21 cellular contexts compared by ENCODE assay signal in genomic region chr5:3598725-3599282, GRCh38. TPM values are rescaled to one million over a fixed set of nuclear protein-coding genes. Genes with fewer than 3 reads are reported as not detected.
DNase-seq lines count a peak whose midpoint lies in the region; ATAC-seq and TF ChIP-seq lines count a peak whose summit lies in the region.
"Had no signal": no experiment of that assay in that cellular context is flagged by ENCODE, and none has a peak within 500 bp of the region (broad histone marks: within the 10 kb centered on the region; RNA-seq: fewer than 3 reads in every experiment).

No MANE protein-coding gene starts in this region.

- peaks cover 49% of the 10 kb centered on the region for H3K4me1 ChIP-seq in suprapubic skin
- peaks cover 0 to 73% (median 19%) of the 10 kb centered on the region in 4 donors for H3K4me1 ChIP-seq in tibial nerve

- peak overlapping the region; percentile 38 for H3K27ac Mint-ChIP-seq in activated naive CD4-positive, alpha-beta T cell treated with anti-CD3 and anti-CD28 coated beads, Interleukin-2, amount 10 ng/mL, durations not matched to agents 7 days and 5 days
- no peak overlapping the region for H3K27ac Mint-ChIP-seq in activated naive CD4-positive, alpha-beta T cell treated with anti-CD3 and anti-CD28 coated beads for 36 hours
- peak overlapping the region; percentile 93 for H3K27ac Mint-ChIP-seq in MCF 10A (ENCODE audit: low read depth, unreplicated experiment)
- no peak overlapping the region for H3K27ac Mint-ChIP-seq in activated T-cell treated with anti-CD3 and anti-CD28 coated beads, Interleukin-2, amount 50 U/mL, for 72 hours
- H3K27ac Mint-ChIP-seq: CD4-positive, CD25-positive, alpha-beta regulatory T cell had no signal

- TF ChIP-seq EP300 in suprapubic skin (IDR thresholded peaks at IDR 0.05) = no peak
- no peak for TF ChIP-seq EP300 in tibial nerve (IDR thresholded peaks at IDR 0.05)

- H3K4me3 Mint-ChIP-seq in activated naive CD4-positive, alpha-beta T cell treated with anti-CD3 and anti-CD28 coated beads, Interleukin-2, amount 10 ng/mL, durations not matched to agents 7 days and 5 days = no peak overlapping the region
- H3K4me3 Mint-ChIP-seq in activated naive CD4-positive, alpha-beta T cell treated with anti-CD3 and anti-CD28 coated beads for 36 hours = no peak overlapping the region
- peak overlapping the region; percentile 79 for H3K4me3 Mint-ChIP-seq in MCF 10A (ENCODE audit: unreplicated experiment)
- H3K4me3 Mint-ChIP-seq in activated T-cell treated with anti-CD3 and anti-CD28 coated beads, Interleukin-2, amount 50 U/mL, for 72 hours = no peak overlapping the region
- H3K4me3 Mint-ChIP-seq: CD4-positive, CD25-positive, alpha-beta regulatory T cell had no signal

- peaks cover 94% of the 10 kb centered on the region for H3K27me3 Mint-ChIP-seq in activated naive CD4-positive, alpha-beta T cell treated with anti-CD3 and anti-CD28 coated beads, Interleukin-2, amount 10 ng/mL, durations not matched to agents 7 days and 5 days
- H3K27me3 Mint-ChIP-seq in activated naive CD4-positive, alpha-beta T cell treated with anti-CD3 and anti-CD28 coated beads for 36 hours (ENCODE audit: low read depth) = peaks cover 70% of the 10 kb centered on the region
- no peaks in the 10 kb centered on the region for H3K27me3 Mint-ChIP-seq in MCF 10A (ENCODE audit: insufficient read depth, unreplicated experiment)
- H3K27me3 Mint-ChIP-seq in activated T-cell treated with anti-CD3 and anti-CD28 coated beads, Interleukin-2, amount 50 U/mL, for 72 hours (ENCODE audit: low read depth) = peaks cover 60% of the 10 kb centered on the region

- no peaks in the 10 kb centered on the region for H3K9me3 ChIP-seq in suprapubic skin
- H3K9me3 ChIP-seq in tibial nerve = no peaks in the 10 kb centered on the region
- H3K9me3 ChIP-seq: vagina had no signal

- intact Hi-C loops in activated naive CD4-positive, alpha-beta T cell treated with anti-CD3 and anti-CD28 coated beads for 36 hours (cut with micrococcal nuclease) = loop anchor here (5.0 kb wide), 2 partner anchors 857 to 1717 kb away; partner anchors contain the start of gene IRX4
- intact Hi-C loops in MCF 10A (cut with micrococcal nuclease) = loop anchor here (5.0 to 10.0 kb wide), 5 partner anchors 287 to 1266 kb away; no protein-coding TSS in a partner anchor

- TF ChIP-seq CTCF in MCF 10A (IDR thresholded peaks at IDR 0.05; ENCODE audit: unreplicated experiment) (no peak), suprapubic skin (IDR thresholded peaks at IDR 0.05) (no peak), tibial nerve (IDR thresholded peaks at IDR 0.05) (no peak)

- no peaks in the 10 kb centered on the region for H3K9me3 Mint-ChIP-seq in activated naive CD4-positive, alpha-beta T cell treated with anti-CD3 and anti-CD28 coated beads, Interleukin-2, amount 10 ng/mL, durations not matched to agents 7 days and 5 days
- no peaks in the 10 kb centered on the region for H3K9me3 Mint-ChIP-seq in activated naive CD4-positive, alpha-beta T cell treated with anti-CD3 and anti-CD28 coated beads for 36 hours
- peaks cover 6% of the 10 kb centered on the region for H3K9me3 Mint-ChIP-seq in MCF 10A (ENCODE audit: unreplicated experiment)
- peaks cover 0 to 3% of the 10 kb centered on the region in 2 donors for H3K9me3 Mint-ChIP-seq in activated T-cell treated with anti-CD3 and anti-CD28 coated beads, Interleukin-2, amount 50 U/mL, for 72 hours
- H3K9me3 Mint-ChIP-seq: activated T-helper 2 cell treated with anti-CD3 and anti-CD28 coated beads, Interferon-gamma antibody, Interleukin-2, Interleukin-4, amounts not matched to agents 10 μg/mL and 5 μg/mL and 100 μg/mL, durations not matched to agents 14 hours and 24 hours and 36 hours had no signal

- POLR2A ChIA-PET in MCF 10A (lab: Yijun Ruan, JAX) = interaction anchor here (0.6 to 4.1 kb wide), 11 partner anchors 42 to 1651 kb away, joined by 3 to 43 read pairs (median 4); partner anchors contain the start of gene IRX2

- H3K4me1 Mint-ChIP-seq in activated naive CD4-positive, alpha-beta T cell treated with anti-CD3 and anti-CD28 coated beads, Interleukin-2, amount 10 ng/mL, durations not matched to agents 7 days and 5 days = peaks cover 2% of the 10 kb centered on the region
- peaks cover 18% of the 10 kb centered on the region for H3K4me1 Mint-ChIP-seq in activated naive CD4-positive, alpha-beta T cell treated with anti-CD3 and anti-CD28 coated beads for 36 hours (ENCODE audit: low read depth)
- H3K4me1 Mint-ChIP-seq in MCF 10A (ENCODE audit: insufficient read depth, unreplicated experiment) = peaks cover 8% of the 10 kb centered on the region
- H3K4me1 Mint-ChIP-seq in activated T-cell treated with anti-CD3 and anti-CD28 coated beads, Interleukin-2, amount 50 U/mL, for 72 hours (ENCODE audit: low read depth) = peaks cover 6% of the 10 kb centered on the region

- peaks cover 76% of the 10 kb centered on the region for H3K27me3 ChIP-seq in suprapubic skin
- H3K27me3 ChIP-seq in tibial nerve = peaks cover 0 to 94% of the 10 kb centered on the region in 2 donors

- peak overlapping the region; percentile 60 for H3K4me3 ChIP-seq in suprapubic skin
- H3K4me3 ChIP-seq in tibial nerve = no peak overlapping the region
- H3K4me3 ChIP-seq: vagina had no signal

- DNase-seq in activated naive CD4-positive, alpha-beta T cell treated with anti-CD3 and anti-CD28 coated beads, Interleukin-2, amount 10 ng/mL, durations not matched to agents 7 days and 5 days = no peak
- no peak for DNase-seq in activated naive CD4-positive, alpha-beta T cell treated with anti-CD3 and anti-CD28 coated beads for 36 hours
- peak; percentile 8 for DNase-seq in MCF 10A (ENCODE audit: unreplicated experiment)
- peak; percentile 33 for DNase-seq in kidney tubule cell (ENCODE audit: low spot score)
- no peak for DNase-seq in suprapubic skin (ENCODE audit: low spot score in 2 of 2)
- DNase-seq in activated T-cell treated with anti-CD3 and anti-CD28 coated beads, Interleukin-2, amount 50 U/mL, for 72 hours = no peak
- no peak for DNase-seq in tibial nerve (ENCODE audit: low spot score in 2 of 2)
- DNase-seq: amniotic stem cell; CD4-positive, CD25-positive, alpha-beta regulatory T cell; cortex of kidney; DMS79; Kasumi-1; NCI-H1436; NCI-H2227 treated with DMSO at 0.1 percent for 48 hours; RPMI8226; stimulated activated naive CD8-positive, alpha-beta T cell treated with anti-CD3 and anti-CD28 coated beads, Interleukin-15, Interleukin-2, amounts not matched to agents 100 U/mL and 50 U/mL, for 24 hours had no signal

- CTCF ChIA-PET in activated naive CD4-positive, alpha-beta T cell treated with anti-CD3 and anti-CD28 coated beads, Interleukin-2, amount 10 ng/mL, durations not matched to agents 7 days and 5 days (lab: Charles Lee) = no interaction called here
- CTCF ChIA-PET in activated naive CD4-positive, alpha-beta T cell treated with anti-CD3 and anti-CD28 coated beads for 36 hours (lab: Charles Lee) = no interaction called here
- CTCF ChIA-PET in MCF 10A (lab: Yijun Ruan, JAX) = interaction anchor here (1.1 kb wide), 1 partner anchor 697 kb away, joined by 5 read pairs; no protein-coding TSS in a partner anchor

- ATAC-seq in activated T-cell treated with anti-CD3 and anti-CD28 coated beads, Interleukin-2, amount 50 U/mL, for 72 hours (replicated peaks in 1 of 2) = no peak
- no peak for ATAC-seq in GM19467 (IDR thresholded peaks at IDR 0.05; ENCODE audit: unreplicated experiment)
- ATAC-seq: esophagus mucosa; stimulated activated naive CD8-positive, alpha-beta T cell treated with anti-CD3 and anti-CD28 coated beads, Interleukin-15, Interleukin-2, amounts not matched to agents 100 U/mL and 50 U/mL, for 24 hours had no signal

- H3K36me3 Mint-ChIP-seq in activated naive CD4-positive, alpha-beta T cell treated with anti-CD3 and anti-CD28 coated beads, Interleukin-2, amount 10 ng/mL, durations not matched to agents 7 days and 5 days = peaks cover 7% of the 10 kb centered on the region
- peaks cover 2% of the 10 kb centered on the region for H3K36me3 Mint-ChIP-seq in activated naive CD4-positive, alpha-beta T cell treated with anti-CD3 and anti-CD28 coated beads for 36 hours (ENCODE audit: low read depth)
- H3K36me3 Mint-ChIP-seq in MCF 10A (ENCODE audit: insufficient read depth, unreplicated experiment) = peaks cover 22% of the 10 kb centered on the region
- peaks cover 7% of the 10 kb centered on the region in 2 donors for H3K36me3 Mint-ChIP-seq in activated T-cell treated with anti-CD3 and anti-CD28 coated beads, Interleukin-2, amount 50 U/mL, for 72 hours (ENCODE audit: insufficient read depth in 2 of 2)
- H3K36me3 Mint-ChIP-seq: CD4-positive, CD25-positive, alpha-beta regulatory T cell had no signal

- H3K36me3 ChIP-seq in suprapubic skin (peaks cover 2% of the 10 kb centered on the region), tibial nerve (no peaks in the 10 kb centered on the region)
- H3K36me3 ChIP-seq: vagina had no signal

- BruUV-seq in MCF 10A (replicated peaks; lab: Mats Ljungman, UMichigan) = no TSS peak

- H3K27ac ChIP-seq in suprapubic skin (peak overlapping the region; percentile 88), tibial nerve (no peak overlapping the region)
- H3K27ac ChIP-seq: vagina, VCaP had no signal

- no peak for TF ChIP-seq POLR2A in suprapubic skin (IDR thresholded peaks at IDR 0.05)
- TF ChIP-seq POLR2A in tibial nerve (IDR thresholded peaks at IDR 0.05) = no peak

- 51% methylated on average over 16 of the region's 16 CpGs for WGBS in suprapubic skin
- 17 to 25% methylated on average over 16 of the region's 16 CpGs for WGBS in tibial nerve, 2 donors

RNA-seq across cellular contexts. Expression of gene IRX1, which starts 3.2 kb away (rescaled TPM):
- total RNA-seq in activated naive CD4-positive, alpha-beta T cell treated with anti-CD3 and anti-CD28 coated beads for 36 hours = not detected
- 13.8 and 15.5 TPM in 2 replicates for total RNA-seq in MCF 10A (2022)
- total RNA-seq in suprapubic skin = 1 to 10 TPM; 4.2 to 7.9 (median 6.3) TPM
- not detected for total RNA-seq in activated T-cell treated with anti-CD3 and anti-CD28 coated beads, Interleukin-2, amount 50 U/mL, for 72 hours
- 1 to 10 TPM in 3 of 4 donors, under 1 TPM in 1; 0.30 to 3.1 (median 2.1) TPM for total RNA-seq in tibial nerve
- total RNA-seq: activated T-helper 2 cell treated with anti-CD3 and anti-CD28 coated beads, Interferon-gamma antibody, Interleukin-2, Interleukin-4, amounts not matched to agents 10 μg/mL and 5 μg/mL and 100 μg/mL, durations not matched to agents 14 hours and 24 hours and 36 hours; CD4-positive, CD25-positive, alpha-beta regulatory T cell; vagina had no signal

Comparison
In these comparisons a context has a peak if more than half of its experiments do, and no peak if none do; other contexts are left out.
1. H3K27ac Mint-ChIP-seq: peak in activated naive CD4-positive, alpha-beta T cell treated with anti-CD3 and anti-CD28 coated beads, Interleukin-2, amount 10 ng/mL, durations not matched to agents 7 days and 5 days (single experiment) and MCF 10A (single experiment); none in activated naive CD4-positive, alpha-beta T cell treated with anti-CD3 and anti-CD28 coated beads for 36 hours (single experiment) and activated T-cell treated with anti-CD3 and anti-CD28 coated beads, Interleukin-2, amount 50 U/mL, for 72 hours (single experiment).
2. DNase-seq: peak in MCF 10A (single experiment) and kidney tubule cell (single experiment); none in activated naive CD4-positive, alpha-beta T cell treated with anti-CD3 and anti-CD28 coated beads, Interleukin-2, amount 10 ng/mL, durations not matched to agents 7 days and 5 days (single experiment), activated naive CD4-positive, alpha-beta T cell treated with anti-CD3 and anti-CD28 coated beads for 36 hours (single experiment), suprapubic skin (0 of 2), activated T-cell treated with anti-CD3 and anti-CD28 coated beads, Interleukin-2, amount 50 U/mL, for 72 hours (0 of 2) and tibial nerve (0 of 2).